ENCODE assay signal across 19 cellular contexts in genomic region chr16:23351360-23351759, GRCh38. TPM values are rescaled to one million over a fixed set of nuclear protein-coding genes. Genes with fewer than 3 reads are reported as not detected.
DNase-seq lines count a peak whose midpoint lies in the region; ATAC-seq and TF ChIP-seq lines count a peak whose summit lies in the region.
"Had no signal": no experiment of that assay in that cellular context is flagged by ENCODE, and none has a peak within 500 bp of the region (broad histone marks: within the 10 kb centered on the region; RNA-seq: fewer than 3 reads in every experiment).

No MANE protein-coding gene starts in this region.

- no peak overlapping the region for H3K9ac ChIP-seq in colonic mucosa (ENCODE audit: low read depth in 2 of 2, low read length in 2 of 2)
- no peak overlapping the region for H3K9ac ChIP-seq in mesendoderm (ENCODE audit: low read length)
- H3K9ac ChIP-seq: BLaER1 treated with 17β-estradiol and CSF1 and Interleukin-3, amounts not matched to agents 10 nM and 100 nM had no signal

- H3K4ac ChIP-seq in mesendoderm (ENCODE audit: low read depth, low read length): no peak overlapping the region

- no peak overlapping the region for H3K27ac ChIP-seq in colonic mucosa
- no peak overlapping the region for H3K27ac ChIP-seq in spleen
- no peak overlapping the region for H3K27ac ChIP-seq in mesendoderm (ENCODE audit: low read depth, low read length)
- H3K27ac ChIP-seq: BLaER1 treated with 17β-estradiol and CSF1 and Interleukin-3, amounts not matched to agents 10 nM and 100 nM; HL-60 had no signal

- no peak overlapping the region for H3K4me3 Mint-ChIP-seq in activated naive CD8-positive, alpha-beta T cell treated with anti-CD3 and anti-CD28 coated beads for 36 hours

- no peaks in the 10 kb centered on the region for H3K79me1 ChIP-seq in mesendoderm (ENCODE audit: low read length)

- no peak overlapping the region for H4K5ac ChIP-seq in mesendoderm (ENCODE audit: low read length)

- no peak for TF ChIP-seq POLR2A in spleen (IDR thresholded peaks at IDR 0.05)

- H3K9me3 ChIP-seq in colonic mucosa (no peaks in the 10 kb centered on the region), spleen (no peaks in the 10 kb centered on the region)
- H3K9me3 ChIP-seq: Caco-2, MG63 had no signal

- H3K36me3 Mint-ChIP-seq in activated naive CD8-positive, alpha-beta T cell treated with anti-CD3 and anti-CD28 coated beads for 36 hours: no peaks in the 10 kb centered on the region

- H3K4me1 Mint-ChIP-seq in activated naive CD8-positive, alpha-beta T cell treated with anti-CD3 and anti-CD28 coated beads for 36 hours: no peaks in the 10 kb centered on the region

- WGBS in spleen, 5 donors: 84 to 91% (median 86%) methylated on average over 5 of the region's 5 CpGs
- no CpG with 5 or more reads among the region's 5 CpGs for WGBS in mesendoderm (ENCODE audit: extremely low coverage, insufficient coverage, low lambda C conversion rate)

- no peak overlapping the region for H2AK5ac ChIP-seq in mesendoderm (ENCODE audit: low read length)

- H3K27ac Mint-ChIP-seq in activated naive CD8-positive, alpha-beta T cell treated with anti-CD3 and anti-CD28 coated beads for 36 hours: no peak overlapping the region

- H3K23ac ChIP-seq in mesendoderm (ENCODE audit: low read length): no peak overlapping the region

- peaks cover 8% of the 10 kb centered on the region for H3K27me3 Mint-ChIP-seq in activated naive CD8-positive, alpha-beta T cell treated with anti-CD3 and anti-CD28 coated beads for 36 hours

- H3K36me3 ChIP-seq in colonic mucosa: no peaks in the 10 kb centered on the region
- no peaks in the 10 kb centered on the region for H3K36me3 ChIP-seq in spleen
- no peaks in the 10 kb centered on the region for H3K36me3 ChIP-seq in mesendoderm (ENCODE audit: control insufficient read depth, insufficient read depth, low read length)
- H3K36me3 ChIP-seq: BLaER1 treated with 17β-estradiol and CSF1 and Interleukin-3, amounts not matched to agents 10 nM and 100 nM; MG63 had no signal

- no peak overlapping the region for H3K56ac ChIP-seq in mesendoderm (ENCODE audit: low read length)

- H2BK15ac ChIP-seq in mesendoderm (replicated peaks; ENCODE audit: low read depth): no peak overlapping the region

- no peaks in the 10 kb centered on the region for H3K79me2 ChIP-seq in mesendoderm (ENCODE audit: control insufficient read depth, insufficient read depth, low read length)

- no peak overlapping the region for H2BK120ac ChIP-seq in mesendoderm (ENCODE audit: low read depth, low read length)

- H3K9me3 Mint-ChIP-seq in activated naive CD8-positive, alpha-beta T cell treated with anti-CD3 and anti-CD28 coated beads for 36 hours: no peaks in the 10 kb centered on the region

- TF ChIP-seq CTCF in colonic mucosa (IDR thresholded peaks at IDR 0.05) (no peak), spleen (IDR thresholded peaks at IDR 0.05 in 8 of 11, conservative IDR thresholded peaks at IDR 0.05 in 3 of 11) (no peak)

- intact Hi-C loops in colonic mucosa (cut with DNase I) (no loop called here), spleen (cut with DNase I; ENCODE audit: low total_unique reads) (no loop called here), Right ventricle myocardium inferior (cut with DNase I) (no loop called here)

- H3K4me3 ChIP-seq in colonic mucosa: no peak overlapping the region
- no peak overlapping the region for H3K4me3 ChIP-seq in spleen
- no peak overlapping the region for H3K4me3 ChIP-seq in mesendoderm (ENCODE audit: low read length)
- H3K4me3 ChIP-seq: BLaER1 treated with 17β-estradiol and CSF1 and Interleukin-3, amounts not matched to agents 10 nM and 100 nM; MG63 had no signal

- H3K4me2 ChIP-seq in mesendoderm (ENCODE audit: low read length): no peak overlapping the region
- H3K4me2 ChIP-seq: BLaER1 treated with 17β-estradiol and CSF1 and Interleukin-3, amounts not matched to agents 10 nM and 100 nM had no signal

- H3K4me1 ChIP-seq in colonic mucosa (peaks cover 5% of the 10 kb centered on the region), spleen (no peaks in the 10 kb centered on the region), mesendoderm (ENCODE audit: control insufficient read depth, low read depth, low read length) (no peaks in the 10 kb centered on the region)
- H3K4me1 ChIP-seq: BLaER1 treated with 17β-estradiol and CSF1 and Interleukin-3, amounts not matched to agents 10 nM and 100 nM; Caco-2 had no signal

- no peaks in the 10 kb centered on the region for H3K27me3 ChIP-seq in colonic mucosa
- peaks cover 0 to 20% (median 0%) of the 10 kb centered on the region in 7 donors for H3K27me3 ChIP-seq in spleen (replicated peaks in 1 of 7)
- no peaks in the 10 kb centered on the region for H3K27me3 ChIP-seq in mesendoderm (ENCODE audit: insufficient read depth, low read length, poor library complexity)
- H3K27me3 ChIP-seq: BLaER1 treated with 17β-estradiol and CSF1 and Interleukin-3, amounts not matched to agents 10 nM and 100 nM; MG63 had no signal

- H3K18ac ChIP-seq in mesendoderm (ENCODE audit: low read length): no peak overlapping the region

- no peak overlapping the region for H2BK5ac ChIP-seq in mesendoderm (ENCODE audit: low read length)

- ATAC-seq in Right ventricle myocardium inferior: no peak

- no peak overlapping the region for H4K8ac ChIP-seq in mesendoderm (ENCODE audit: low read depth, low read length)

- peak; percentile 20 for DNase-seq in NCI-H510A treated with DMSO at 0.1 percent for 48 hours (lab: John Stamatoyannopoulos, UW)
- DNase-seq in NCI-H510A (lab: John Stamatoyannopoulos, UW): no peak
- DNase-seq in NCI-H2029 treated with DMSO at 0.1 percent for 48 hours (lab: John Stamatoyannopoulos, UW): peak; percentile 69
- DNase-seq in colonic mucosa: peak; percentile 87
- DNase-seq in spleen: peak; percentile 25
- DNase-seq in mesendoderm: no peak
- no peak for DNase-seq in Right ventricle myocardium inferior (ENCODE audit: missing footprints)
- DNase-seq in activated naive CD8-positive, alpha-beta T cell treated with anti-CD3 and anti-CD28 coated beads for 36 hours: no peak
- DNase-seq: Caco-2, DMS79 treated with DMSO at 0.1 percent for 48 hours, HCEC 1CT, KG1, MG63, NCI-H1105 treated with DMSO at 0.1 percent for 48 hours, NCI-H2227 treated with DMSO at 0.1 percent for 48 hours, NCI-H526 treated with DMSO at 0.1 percent for 48 hours had no signal

RNA-seq across cellular contexts. Expression of gene SCNN1B, which starts 49.3 kb away (rescaled TPM):
- total RNA-seq in colonic mucosa (10 to 100 TPM; 27.7 to 94.7 TPM), spleen (1 to 10 TPM in 6 of 7 donors, under 1 TPM in 1; 0.97 to 6.3 (median 3.5) TPM), Right ventricle myocardium inferior (0.27 TPM)
- 1 to 10 TPM in 1 of 3 donors, under 1 TPM in 2; 0.80 to 2.6 (median 1.00) TPM for polyA plus RNA-seq in spleen
- 0.14 TPM for polyA plus RNA-seq in mesendoderm (2013, experiment 1 of 2)
- 0.22 TPM for polyA plus RNA-seq in mesendoderm (2013, experiment 2 of 2)
- not detected for total RNA-seq in activated naive CD8-positive, alpha-beta T cell treated with anti-CD3 and anti-CD28 coated beads for 36 hours
- total RNA-seq: A172, Caco-2 had no signal

Comparison
In these comparisons a context has a peak if more than half of its experiments do, and no peak if none do; other contexts are left out.
1. DNase-seq: peak in NCI-H510A treated with DMSO at 0.1 percent for 48 hours (single experiment), NCI-H2029 treated with DMSO at 0.1 percent for 48 hours (single experiment), colonic mucosa (single experiment) and spleen (single experiment); none in NCI-H510A (single experiment), mesendoderm (single experiment), Right ventricle myocardium inferior (single experiment) and activated naive CD8-positive, alpha-beta T cell treated with anti-CD3 and anti-CD28 coated beads for 36 hours (single experiment).